In the genomic region with DNA sequence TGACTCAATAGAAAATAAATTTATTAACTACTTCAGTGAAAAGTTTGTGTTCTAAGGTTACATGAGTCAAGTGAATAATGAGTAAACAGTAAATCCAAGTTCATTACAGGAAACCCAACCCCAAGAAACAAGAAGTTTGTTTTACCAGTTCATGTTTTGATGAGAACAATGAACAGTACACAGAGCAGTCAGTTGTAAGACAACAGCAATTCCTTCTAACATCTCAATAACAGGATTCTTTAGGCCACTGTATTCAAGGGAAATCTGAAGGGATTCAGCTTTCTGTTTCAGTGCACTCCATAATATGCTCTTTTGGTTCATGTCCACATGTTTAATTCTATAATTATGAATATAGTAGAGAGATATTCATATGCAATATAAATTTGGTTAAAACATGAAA, we compare ENCODE assay signal across 30 cellular contexts.
"Had no signal": no experiment of that assay in that cellular context is flagged by ENCODE, and none has a peak within 500 bp of the region (broad histone marks: within the 10 kb centered on the region; RNA-seq: fewer than 3 reads in every experiment).

No MANE protein-coding gene starts in this region.

- H3K9me3 Mint-ChIP-seq: activated CD4-positive, alpha-beta memory T cell treated with anti-CD3 and anti-CD28 coated beads, Interleukin-2, amount 10 ng/mL, durations not matched to agents 7 days and 5 days; activated CD4-positive, alpha-beta T cell treated with anti-CD3 and anti-CD28 coated beads, Interleukin-2, amount 10 ng/mL, durations not matched to agents 7 days and 5 days; activated naive CD4-positive, alpha-beta T cell treated with anti-CD3 and anti-CD28 coated beads, Interleukin-2, amount 10 ng/mL, durations not matched to agents 7 days and 5 days; activated naive CD4-positive, alpha-beta T cell treated with anti-CD3 and anti-CD28 coated beads, Interleukin-2, amount 50 U/mL, for 72 hours; activated naive CD8-positive, alpha-beta T cell treated with anti-CD3 and anti-CD28 coated beads, Interleukin-2, amount 10 ng/mL, durations not matched to agents 7 days and 5 days; activated T-cell treated with anti-CD3 and anti-CD28 coated beads, Interleukin-2, amount 50 U/mL, for 72 hours; brain; WTC11 had no signal

- H3K27me3 ChIP-seq: ascending aorta, breast epithelium, cardiac muscle cell, colonic mucosa, esophagus squamous epithelium had no signal

- H3K36me3 ChIP-seq: breast epithelium had no signal

- H3K4me1 Mint-ChIP-seq: activated naive CD4-positive, alpha-beta T cell treated with anti-CD3 and anti-CD28 coated beads, Interleukin-2, amount 10 ng/mL, durations not matched to agents 7 days and 5 days; brain; WTC11 had no signal

- DNase-seq: activated CD4-positive, alpha-beta memory T cell treated with anti-CD3 and anti-CD28 coated beads, Interleukin-2, amount 10 ng/mL, durations not matched to agents 7 days and 5 days; activated CD4-positive, alpha-beta T cell treated with anti-CD3 and anti-CD28 coated beads for 1 hour; activated CD4-positive, alpha-beta T cell treated with anti-CD3 and anti-CD28 coated beads for 4 hours; activated CD4-positive, alpha-beta T cell treated with anti-CD3 and anti-CD28 coated beads, Interleukin-2, amount 10 ng/mL, durations not matched to agents 7 days and 5 days; activated CD4-positive, alpha-beta T cell treated with anti-CD3 and anti-CD28 coated beads, Interleukin-2, amount 50 U/mL, for 4 hours; activated CD8-positive, alpha-beta memory T cell treated with anti-CD3 and anti-CD28 coated beads, Interleukin-2, amount 10 ng/mL, durations not matched to agents 7 days and 5 days; activated CD8-positive, alpha-beta memory T cell treated with anti-CD3 and anti-CD28 coated beads, Interleukin-2, amount 50 U/mL, for 4 hours; activated gamma-delta T cell; activated naive CD4-positive, alpha-beta T cell; activated naive CD4-positive, alpha-beta T cell treated with anti-CD3 and anti-CD28 coated beads, Interleukin-2, amount 10 ng/mL, durations not matched to agents 7 days and 5 days; activated naive CD8-positive, alpha-beta T cell treated with anti-CD3 and anti-CD28 coated beads, Interleukin-2, amount 10 ng/mL, durations not matched to agents 7 days and 5 days; activated T-cell treated with anti-CD3 and anti-CD28 coated beads, Interleukin-2, amount 50 U/mL, for 1 hour; activated T-cell treated with anti-CD3 and anti-CD28 coated beads, Interleukin-2, amount 50 U/mL, for 72 hours; central memory CD4-positive, alpha-beta T cell; cerebellar nuclear complex; colonic mucosa; effector CD8-positive, alpha-beta T cell; esophagus squamous epithelium; head of caudate nucleus; T-helper 2 cell had no signal

- H3K27ac ChIP-seq: ascending aorta, breast epithelium, cardiac muscle cell, colonic mucosa, epithelial cell of prostate, esophagus squamous epithelium, VCaP had no signal

- H3K4me3 Mint-ChIP-seq: activated CD4-positive, alpha-beta memory T cell treated with anti-CD3 and anti-CD28 coated beads, Interleukin-2, amount 10 ng/mL, durations not matched to agents 7 days and 5 days; activated CD4-positive, alpha-beta T cell treated with anti-CD3 and anti-CD28 coated beads, Interleukin-2, amount 10 ng/mL, durations not matched to agents 7 days and 5 days; activated CD8-positive, alpha-beta memory T cell treated with anti-CD3 and anti-CD28 coated beads, Interleukin-2, amount 10 ng/mL, durations not matched to agents 7 days and 5 days; activated naive CD4-positive, alpha-beta T cell treated with anti-CD3 and anti-CD28 coated beads, Interleukin-2, amount 10 ng/mL, durations not matched to agents 7 days and 5 days; activated naive CD8-positive, alpha-beta T cell treated with anti-CD3 and anti-CD28 coated beads, Interleukin-2, amount 10 ng/mL, durations not matched to agents 7 days and 5 days; activated T-cell treated with anti-CD3 and anti-CD28 coated beads, Interleukin-2, amount 50 U/mL, for 72 hours; brain; WTC11 had no signal

- H3K9me3 ChIP-seq: ascending aorta, breast epithelium, colonic mucosa, esophagus squamous epithelium had no signal

- ATAC-seq: activated CD8-positive, alpha-beta memory T cell treated with anti-CD3 and anti-CD28 coated beads, Interleukin-2, amount 10 ng/mL, durations not matched to agents 7 days and 5 days; activated naive CD4-positive, alpha-beta T cell treated with anti-CD3 and anti-CD28 coated beads, Interleukin-2, amount 50 U/mL, for 72 hours; activated T-cell treated with anti-CD3 and anti-CD28 coated beads, Interleukin-2, amount 50 U/mL, for 72 hours; WTC11 had no signal

- FAIRE-seq: endometrium, endothelial cell of umbilical vein had no signal

- H3K4me1 ChIP-seq: ascending aorta, breast epithelium, colonic mucosa, esophagus squamous epithelium had no signal

- H3K4me3 ChIP-seq: ascending aorta, breast epithelium, cardiac muscle cell, colonic mucosa, esophagus squamous epithelium had no signal

- H3K27me3 Mint-ChIP-seq: activated CD4-positive, alpha-beta memory T cell treated with anti-CD3 and anti-CD28 coated beads, Interleukin-2, amount 10 ng/mL, durations not matched to agents 7 days and 5 days; activated CD4-positive, alpha-beta T cell treated with anti-CD3 and anti-CD28 coated beads, Interleukin-2, amount 10 ng/mL, durations not matched to agents 7 days and 5 days; activated CD8-positive, alpha-beta memory T cell treated with anti-CD3 and anti-CD28 coated beads, Interleukin-2, amount 10 ng/mL, durations not matched to agents 7 days and 5 days; activated naive CD4-positive, alpha-beta T cell treated with anti-CD3 and anti-CD28 coated beads, Interleukin-2, amount 10 ng/mL, durations not matched to agents 7 days and 5 days; activated naive CD8-positive, alpha-beta T cell treated with anti-CD3 and anti-CD28 coated beads, Interleukin-2, amount 10 ng/mL, durations not matched to agents 7 days and 5 days; brain had no signal
